In the genomic region with DNA sequence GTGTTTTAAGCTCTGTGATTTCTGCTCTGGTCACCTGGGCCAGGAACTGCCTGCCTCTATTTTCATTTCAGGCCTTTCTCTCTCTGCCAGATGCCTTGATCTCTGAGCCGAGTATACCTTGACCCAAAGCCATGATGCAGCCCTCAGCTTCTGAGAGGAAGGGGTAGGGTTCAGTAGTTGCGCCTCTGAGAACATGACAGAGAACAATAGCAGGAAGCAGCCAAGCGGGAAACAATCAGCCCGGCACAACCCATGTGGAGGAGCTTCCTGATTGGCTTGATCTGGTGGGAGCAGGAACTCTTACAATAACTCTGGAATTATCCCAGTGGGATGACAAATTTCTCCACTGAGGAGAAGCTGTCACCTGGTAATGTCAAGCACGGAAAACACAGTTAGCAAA, we compare ENCODE assay signal across 8 cellular contexts.
DNase-seq lines count a peak whose midpoint lies in the region; ATAC-seq and TF ChIP-seq lines count a peak whose summit lies in the region.

No MANE protein-coding gene starts in this region.

- H3K4me1 Mint-ChIP-seq in IgD-negative memory B cell (peaks cover 5 to 21% (median 6%) of the 10 kb centered on the region in 3 donors), nephron progenitor cell (peaks cover 20% of the 10 kb centered on the region)

- no peaks in the 10 kb centered on the region for H3K36me3 ChIP-seq in DOHH2 (ENCODE audit: control insufficient read depth, low read length)

- no peaks in the 10 kb centered on the region for H3K9me2 ChIP-seq in DOHH2 (replicated peaks; ENCODE audit: control insufficient read depth, low read length)

- H3F3A ChIP-seq in DOHH2 (ENCODE audit: control insufficient read depth, insufficient read depth): peaks cover 62% of the 10 kb centered on the region

- H3K27me3 ChIP-seq in DOHH2 (ENCODE audit: control insufficient read depth, low read length): no peaks in the 10 kb centered on the region

- H3K4me3 Mint-ChIP-seq in IgD-negative memory B cell (peak overlapping the region in 3 of 4 donors; percentile 42 to 85 (median 51)), nephron progenitor cell (no peak overlapping the region)

- H3K9me3 Mint-ChIP-seq in IgD-negative memory B cell (no peaks in the 10 kb centered on the region), nephron progenitor cell (no peaks in the 10 kb centered on the region)

- peak overlapping the region; percentile 99 for H3K27ac ChIP-seq in DOHH2 (ENCODE audit: low read depth, low read length)

- peak; percentile 64 for ATAC-seq in GM21528 (IDR thresholded peaks at IDR 0.05; ENCODE audit: low FRiP score, unreplicated experiment)

- peak overlapping the region; percentile 62 for H3K4me2 ChIP-seq in DOHH2 (ENCODE audit: low read length)

- H3K4me1 ChIP-seq in DOHH2 (ENCODE audit: control insufficient read depth, low read length): peaks cover 92% of the 10 kb centered on the region

- H3K27ac Mint-ChIP-seq in IgD-negative memory B cell: peak overlapping the region in 2 of 3 donors; percentile 92 to 95
- H3K27ac Mint-ChIP-seq in nephron progenitor cell: no peak overlapping the region

- DNase-seq in left kidney (ENCODE audit: low read depth, low spot score) (peak; percentile 58), nephron progenitor cell (no peak), HPDE6-E6E7 (ENCODE audit: extremely low spot score) (no peak), HUDEP-2 (lab: John Stamatoyannopoulos, UW; ENCODE audit: unreplicated experiment in 76 of 76) (no peak), NCI-H1092 (lab: John Stamatoyannopoulos, UW) (no peak)

- H3K36me3 Mint-ChIP-seq in IgD-negative memory B cell (no peaks in the 10 kb centered on the region), nephron progenitor cell (ENCODE audit: low read depth) (no peaks in the 10 kb centered on the region)

- H3K4me3 ChIP-seq in DOHH2 (ENCODE audit: low read length): peak overlapping the region; percentile 62

- TF ChIP-seq CTCF in DOHH2 (IDR thresholded peaks at IDR 0.05; ENCODE audit: low read depth, low read length, poor library complexity, severe bottlenecking) (no peak), nephron progenitor cell (IDR thresholded peaks at IDR 0.05) (no peak)

- H3K79me2 ChIP-seq in DOHH2 (ENCODE audit: control insufficient read depth, low read length): 0 out of 2 replicates have a peak, but pooled peaks cover 2% of the 10 kb centered on the region

- H3K27me3 Mint-ChIP-seq in IgD-negative memory B cell (no peaks in the 10 kb centered on the region), nephron progenitor cell (ENCODE audit: low read depth, poor library complexity) (peaks cover 3% of the 10 kb centered on the region)

- H4K20me1 ChIP-seq in DOHH2 (ENCODE audit: control insufficient read depth, insufficient read depth, low read depth, low read length): no peaks in the 10 kb centered on the region

- H3K9me3 ChIP-seq in DOHH2 (ENCODE audit: control insufficient read depth, insufficient read depth, low read length): no peaks in the 10 kb centered on the region
